In genomic region chr7:73738612-73739386, GRCh38 we compare ENCODE assay signal across 8 cellular contexts. TPM values are rescaled to one million over a fixed set of nuclear protein-coding genes. Genes with fewer than 3 reads are reported as not detected.
DNase-seq lines count a peak whose midpoint lies in the region; ATAC-seq and TF ChIP-seq lines count a peak whose summit lies in the region.

Gene ABHD11 (minus strand): TSS chr7:73738802. CDS start chr7:73738770, 32 bp downstream.

- peak within 1 kb of the TSS; percentile 61 for H2AFZ ChIP-seq in PC-9

- H3K9ac ChIP-seq in mucosa of rectum (ENCODE audit: low read depth in 1 of 2, low read length in 2 of 2): peak within 1 kb of the TSS; percentile 99

- H3K36me3 ChIP-seq in PC-9 (ENCODE audit: low read depth) (peaks cover 15% of the 10 kb centered on the region; the same call in 1 of the 2 replicates), mucosa of rectum (ENCODE audit: control insufficient read depth in 2 of 2, insufficient read depth in 2 of 2, low read length in 2 of 2) (peaks cover 18 to 21% of the 10 kb centered on the region in 2 donors)

- H3K9me2 ChIP-seq in PC-9 (ENCODE audit: insufficient read depth): no peaks in the 10 kb centered on the region

- POLR2A ChIA-PET in PC-9 (lab: Charles Lee; ENCODE audit: unreplicated experiment): interaction anchor here (0.6 to 3.2 kb wide), 24 partner anchors 17 to 910 kb away, joined by 3 to 80 read pairs (median 6); partner anchors contain the start of genes METTL27 and STX1A

- H3K4me3 ChIP-seq in PC-9 (peak within 1 kb of the TSS; percentile 96), epithelial cell of proximal tubule (ENCODE audit: low read depth, low read length) (peak within 1 kb of the TSS; percentile 73), mucosa of rectum (ENCODE audit: low read length in 2 of 2) (peak within 1 kb of the TSS; percentile 87 to 93)

- DNase-seq in DMS153 treated with DMSO at 0.1 percent for 48 hours (lab: John Stamatoyannopoulos, UW; ENCODE audit: unreplicated experiment): peak; percentile 98
- peak; percentile 94 for DNase-seq in KBM-7
- DNase-seq in PC-9: peak; percentile 89 to 100
- peak; percentile 99 for DNase-seq in activated T-cell treated with anti-CD3 and anti-CD28 coated beads, Interleukin-2, amount 50 U/mL, for 1 hour
- peak; percentile 69 for DNase-seq in epithelial cell of proximal tubule (ENCODE audit: low read depth)
- peak; percentile 98 to 100 for DNase-seq in stimulated activated CD8-positive, alpha-beta memory T cell treated with anti-CD3 and anti-CD28 coated beads, Interleukin-4, amount 100 ng/mL, for 4 hours (ENCODE audit: low read depth in 2 of 2, low spot score in 1 of 2)

- H3K27me3 ChIP-seq in PC-9 (ENCODE audit: insufficient read depth, low read depth) (no peaks in the 10 kb centered on the region), mucosa of rectum (ENCODE audit: control insufficient read depth in 2 of 2, insufficient read depth in 2 of 2, low read length in 2 of 2) (no peaks in the 10 kb centered on the region)

- TF ChIP-seq CTCF in PC-9 (conservative IDR thresholded peaks at IDR 0.05) (no peak), epithelial cell of proximal tubule (conservative IDR thresholded peaks at IDR 0.05; ENCODE audit: low read depth, low read length) (no peak)

- ATAC-seq in GM21717 (IDR thresholded peaks at IDR 0.05; ENCODE audit: unreplicated experiment): peak; percentile 76

- peaks cover 48% of the 10 kb centered on the region for H3K79me2 ChIP-seq in PC-9 (ENCODE audit: low read depth)

- peak within 1 kb of the TSS; percentile 100 for H3K27ac ChIP-seq in PC-9
- H3K27ac ChIP-seq in mucosa of rectum (ENCODE audit: low read depth in 2 of 2, low read length in 2 of 2): peak within 1 kb of the TSS; percentile 99

- no TSS peak for BruUV-seq in PC-9 (replicated peaks; lab: Mats Ljungman, UMichigan)

- peak within 1 kb of the TSS; percentile 99 for H3K4me2 ChIP-seq in PC-9

- H4K20me1 ChIP-seq in PC-9 (ENCODE audit: insufficient read depth): peaks cover 6% of the 10 kb centered on the region; the same call in 1 of the 2 replicates

- H3K9me3 ChIP-seq in PC-9 (ENCODE audit: insufficient read depth, low read depth) (no peaks in the 10 kb centered on the region), mucosa of rectum (ENCODE audit: control insufficient read depth in 2 of 2, low read length in 2 of 2) (no peaks in the 10 kb centered on the region)

- intact Hi-C loops in PC-9 (cut with micrococcal nuclease; ENCODE audit: unreplicated experiment): loop anchor here (1.0 to 10.0 kb wide), 2 partner anchors 92 to 236 kb away; partner anchors contain the start of gene CLDN4

- peaks cover 71% of the 10 kb centered on the region for H3K4me1 ChIP-seq in PC-9 (replicated peaks; ENCODE audit: insufficient read depth)
- peaks cover 38 to 60% of the 10 kb centered on the region in 2 donors for H3K4me1 ChIP-seq in mucosa of rectum (ENCODE audit: control insufficient read depth in 2 of 2, insufficient read depth in 2 of 2, low read length in 2 of 2)

- CTCF ChIA-PET in PC-9 (lab: Charles Lee): interaction anchor here (0.6 to 1.5 kb wide), 6 partner anchors 24 to 132 kb away, joined by 3 to 7 read pairs (median 5); no protein-coding TSS in a partner anchor

- peaks cover 56% of the 10 kb centered on the region for H3F3A ChIP-seq in PC-9 (ENCODE audit: insufficient read depth, low read depth)

- in situ Hi-C loops in KBM-7 (cut with MboI; ENCODE audit: low pct_unique_long_range_greater_than_20kb, low sequenced_read_pairs): loop anchor here (10.0 kb wide), 1 partner anchor 114 kb away; the partner anchor contains the start of gene MLXIPL

RNA-seq across cellular contexts. Expression of gene ABHD11, which starts in this region (rescaled TPM):
- total RNA-seq in PC-9 (2021): 74.4 and 92.6 TPM in 2 replicates
- 52.1 and 53.6 TPM in 2 replicates for total RNA-seq in epithelial cell of proximal tubule

Comparison
In these comparisons a context has a peak if more than half of its experiments do, and no peak if none do; other contexts are left out.
1. Peak in every context shown above with its lines: DNase-seq, ATAC-seq, H3K4me3 ChIP-seq and H3K27ac ChIP-seq.